In genomic region chr19:2495130-2495641, GRCh38 we compare ENCODE assay signal across 8 cellular contexts. TPM values are rescaled to one million over a fixed set of nuclear protein-coding genes. Genes with fewer than 3 reads are reported as not detected.
DNase-seq lines count a peak whose midpoint lies in the region; ATAC-seq and TF ChIP-seq lines count a peak whose summit lies in the region.

No MANE protein-coding gene starts in this region.

- H3K27ac ChIP-seq in subcutaneous abdominal adipose tissue (ENCODE audit: low read depth, low read length): peak overlapping the region; percentile 54

- H3K4me1 Mint-ChIP-seq in activated CD4-positive, alpha-beta T cell treated with anti-CD3 and anti-CD28 coated beads, Interleukin-2, amount 10 ng/mL, durations not matched to agents 7 days and 5 days: peaks cover 49% of the 10 kb centered on the region
- H3K4me1 Mint-ChIP-seq in chondrocyte (ENCODE audit: low read depth): peaks cover 70% of the 10 kb centered on the region

- peak; percentile 30 for TF ChIP-seq CTCF in chondrocyte (IDR thresholded peaks at IDR 0.05)

- peak overlapping the region; percentile 44 to 74 (median 64) for H3K4me3 ChIP-seq in subcutaneous abdominal adipose tissue (ENCODE audit: low read depth in 1 of 5, low read length in 5 of 5)

- H3K9me3 ChIP-seq in subcutaneous abdominal adipose tissue (ENCODE audit: control insufficient read depth in 5 of 5, low read length in 5 of 5): no peaks in the 10 kb centered on the region

- no peak for ATAC-seq in HG03139 (IDR thresholded peaks at IDR 0.05; ENCODE audit: unreplicated experiment)

- POLR2A ChIA-PET in activated CD4-positive, alpha-beta T cell treated with anti-CD3 and anti-CD28 coated beads, Interleukin-2, amount 10 ng/mL, durations not matched to agents 7 days and 5 days (lab: Charles Lee): no interaction called here

- no peaks in the 10 kb centered on the region for H3K9me3 Mint-ChIP-seq in activated CD4-positive, alpha-beta T cell treated with anti-CD3 and anti-CD28 coated beads, Interleukin-2, amount 10 ng/mL, durations not matched to agents 7 days and 5 days
- H3K9me3 Mint-ChIP-seq in chondrocyte (ENCODE audit: low read depth): peaks cover 3% of the 10 kb centered on the region

- DNase-seq in activated CD4-positive, alpha-beta T cell treated with anti-CD3 and anti-CD28 coated beads, Interleukin-2, amount 10 ng/mL, durations not matched to agents 7 days and 5 days: peak; percentile 26
- no peak for DNase-seq in activated CD4-positive, alpha-beta T cell treated with anti-CD3 and anti-CD28 coated beads, Interleukin-2, amount 50 U/mL, for 48 hours
- peak; percentile 47 for DNase-seq in NOMO-1 treated with DMSO at 0.1 percent for 48 hours (lab: John Stamatoyannopoulos, UW; ENCODE audit: unreplicated experiment)
- no peak for DNase-seq in chondrocyte (ENCODE audit: low spot score)
- DNase-seq in left kidney (ENCODE audit: low read depth, low spot score): peak; percentile 56
- no peak for DNase-seq in NCI-H2171 (lab: John Stamatoyannopoulos, UW)

- H3K27ac Mint-ChIP-seq in activated CD4-positive, alpha-beta T cell treated with anti-CD3 and anti-CD28 coated beads, Interleukin-2, amount 10 ng/mL, durations not matched to agents 7 days and 5 days: no peak overlapping the region
- H3K27ac Mint-ChIP-seq in chondrocyte (ENCODE audit: unreplicated experiment): peak overlapping the region; percentile 84

- H3K36me3 Mint-ChIP-seq in activated CD4-positive, alpha-beta T cell treated with anti-CD3 and anti-CD28 coated beads, Interleukin-2, amount 10 ng/mL, durations not matched to agents 7 days and 5 days (ENCODE audit: low read depth): no peaks in the 10 kb centered on the region
- H3K36me3 Mint-ChIP-seq in chondrocyte (ENCODE audit: low read depth): no peaks in the 10 kb centered on the region

- peaks cover 6 to 47% (median 39%) of the 10 kb centered on the region in 5 donors for H3K4me1 ChIP-seq in subcutaneous abdominal adipose tissue (ENCODE audit: control insufficient read depth in 5 of 5, insufficient read depth in 5 of 5, low read length in 5 of 5)

- CTCF ChIA-PET in activated CD4-positive, alpha-beta T cell treated with anti-CD3 and anti-CD28 coated beads, Interleukin-2, amount 10 ng/mL, durations not matched to agents 7 days and 5 days (lab: Charles Lee): interaction anchor here (0.7 to 1.0 kb wide), 3 partner anchors 83 to 142 kb away, joined by 3 to 4 read pairs (median 3); no protein-coding TSS in a partner anchor

- H3K9ac ChIP-seq in subcutaneous abdominal adipose tissue (ENCODE audit: low read length in 5 of 5): peak overlapping the region in 4 of 5 donors; percentile 61 to 78 (median 68)

- no peaks in the 10 kb centered on the region for H3K36me3 ChIP-seq in subcutaneous abdominal adipose tissue (ENCODE audit: control insufficient read depth in 5 of 5, insufficient read depth in 5 of 5, low read length in 5 of 5)

- no peaks in the 10 kb centered on the region for H3K27me3 ChIP-seq in subcutaneous abdominal adipose tissue (ENCODE audit: control insufficient read depth in 5 of 5, insufficient read depth in 4 of 5, low read length in 5 of 5)

- peak overlapping the region; percentile 57 for H3K4me3 Mint-ChIP-seq in activated CD4-positive, alpha-beta T cell treated with anti-CD3 and anti-CD28 coated beads, Interleukin-2, amount 10 ng/mL, durations not matched to agents 7 days and 5 days
- H3K4me3 Mint-ChIP-seq in chondrocyte (ENCODE audit: unreplicated experiment): peak overlapping the region; percentile 51

- peaks cover 35% of the 10 kb centered on the region for H3K27me3 Mint-ChIP-seq in activated CD4-positive, alpha-beta T cell treated with anti-CD3 and anti-CD28 coated beads, Interleukin-2, amount 10 ng/mL, durations not matched to agents 7 days and 5 days
- H3K27me3 Mint-ChIP-seq in chondrocyte (ENCODE audit: low read depth): no peaks in the 10 kb centered on the region

RNA-seq across cellular contexts. Expression of gene GADD45B, which starts 19.3 kb away (rescaled TPM):
- 10 to 100 TPM; 31.2 to 39.2 TPM for total RNA-seq in activated CD4-positive, alpha-beta T cell treated with anti-CD3 and anti-CD28 coated beads, Interleukin-2, amount 10 ng/mL, durations not matched to agents 7 days and 5 days
- 177 to 258 TPM (median 181 TPM) in 3 replicates for total RNA-seq in chondrocyte

RNA-seq across cellular contexts. Expression of gene LMNB2, which starts 38.4 kb away (rescaled TPM):
- total RNA-seq in activated CD4-positive, alpha-beta T cell treated with anti-CD3 and anti-CD28 coated beads, Interleukin-2, amount 10 ng/mL, durations not matched to agents 7 days and 5 days: 100 to 1,000 TPM; 101 to 113 TPM
- 35.5 to 56.0 TPM (median 36.6 TPM) in 3 replicates for total RNA-seq in chondrocyte

Comparison
In these comparisons a context has a peak if more than half of its experiments do, and no peak if none do; other contexts are left out.
1. DNase-seq: peak in activated CD4-positive, alpha-beta T cell treated with anti-CD3 and anti-CD28 coated beads, Interleukin-2, amount 10 ng/mL, durations not matched to agents 7 days and 5 days (single experiment), NOMO-1 treated with DMSO at 0.1 percent for 48 hours (single experiment) and left kidney (single experiment); none in activated CD4-positive, alpha-beta T cell treated with anti-CD3 and anti-CD28 coated beads, Interleukin-2, amount 50 U/mL, for 48 hours (0 of 2), chondrocyte (single experiment) and NCI-H2171 (single experiment).